8 cellular contexts compared by ENCODE assay signal in genomic region chr12:120539303-120539702, GRCh38. TPM values are rescaled to one million over a fixed set of nuclear protein-coding genes. Genes with fewer than 3 reads are reported as not detected.
DNase-seq lines count a peak whose midpoint lies in the region; ATAC-seq and TF ChIP-seq lines count a peak whose summit lies in the region.

No MANE protein-coding gene starts in this region.

- H3K4me1 Mint-ChIP-seq in T-helper 1 cell treated with Interleukin-12 subunit alpha and Interleukin-12 subunit beta and Interleukin-4 antibody, amounts not matched to agents 30 μg/mL and 1 μg/mL, for 36 hours (ENCODE audit: low read depth), result peaks cover 46% of the 10 kb centered on the region

- H3K27ac ChIP-seq in esophagus (ENCODE audit: low read depth in 2 of 2, low read length in 1 of 2) (peak overlapping the region; percentile 73 to 76), rectal smooth muscle tissue (ENCODE audit: low read depth, low read length) (peak overlapping the region; percentile 59)

- no peak for ATAC-seq in mucosa of descending colon
- no peak for ATAC-seq in GM21367 (IDR thresholded peaks at IDR 0.05; ENCODE audit: unreplicated experiment)

- H3K36me3 ChIP-seq in esophagus (ENCODE audit: control insufficient read depth in 2 of 2, insufficient read depth in 2 of 2, low read length in 1 of 2) (no peaks in the 10 kb centered on the region), rectal smooth muscle tissue (ENCODE audit: control insufficient read depth, insufficient read depth, low read length) (peaks cover 3% of the 10 kb centered on the region), mucosa of descending colon (ENCODE audit: low read depth) (no peaks in the 10 kb centered on the region)

- TF ChIP-seq CTCF in mucosa of descending colon (IDR thresholded peaks at IDR 0.05), result no peak

- H3K27me3 ChIP-seq in esophagus (ENCODE audit: control insufficient read depth in 1 of 2, insufficient read depth in 2 of 2, low read length in 2 of 2), result no peaks in the 10 kb centered on the region
- no peaks in the 10 kb centered on the region for H3K27me3 ChIP-seq in rectal smooth muscle tissue (ENCODE audit: control insufficient read depth, insufficient read depth, low read length)

- peak overlapping the region; percentile 84 for H3K27ac Mint-ChIP-seq in T-helper 1 cell treated with Interleukin-12 subunit alpha and Interleukin-12 subunit beta and Interleukin-4 antibody, amounts not matched to agents 30 μg/mL and 1 μg/mL, for 36 hours

- no peak overlapping the region for H3K4me3 ChIP-seq in esophagus (ENCODE audit: low read depth in 1 of 2, low read length in 2 of 2)
- H3K4me3 ChIP-seq in rectal smooth muscle tissue (ENCODE audit: low read length), result peak overlapping the region; percentile 30
- H3K4me3 ChIP-seq in mucosa of descending colon, result no peak overlapping the region

- DNase-seq in HCEC 1CT (peak; percentile 87), mucosa of descending colon (no peak), SIG-M5 treated with dmso at 0.1 percent for 504 hours (lab: John Stamatoyannopoulos, UW; ENCODE audit: unreplicated experiment) (no peak), mesenteric fat pad (ENCODE audit: low spot score) (no peak)

- H3K9me3 Mint-ChIP-seq in T-helper 1 cell treated with Interleukin-12 subunit alpha and Interleukin-12 subunit beta and Interleukin-4 antibody, amounts not matched to agents 30 μg/mL and 1 μg/mL, for 36 hours, result no peaks in the 10 kb centered on the region

- no peaks in the 10 kb centered on the region for H3K9me3 ChIP-seq in esophagus (ENCODE audit: control insufficient read depth in 2 of 2, insufficient read depth in 1 of 2, low read depth in 1 of 2, low read length in 1 of 2)
- no peaks in the 10 kb centered on the region for H3K9me3 ChIP-seq in mucosa of descending colon

- peaks cover 3 to 5% of the 10 kb centered on the region in 2 donors for H3K4me1 ChIP-seq in esophagus (ENCODE audit: control insufficient read depth in 2 of 2, insufficient read depth in 2 of 2, low read length in 1 of 2)
- H3K4me1 ChIP-seq in rectal smooth muscle tissue (ENCODE audit: control insufficient read depth, insufficient read depth, low read length), result peaks cover 41% of the 10 kb centered on the region
- peaks cover 67% of the 10 kb centered on the region for H3K4me1 ChIP-seq in mucosa of descending colon (ENCODE audit: low read depth)

- peaks cover 24% of the 10 kb centered on the region for H3K36me3 Mint-ChIP-seq in T-helper 1 cell treated with Interleukin-12 subunit alpha and Interleukin-12 subunit beta and Interleukin-4 antibody, amounts not matched to agents 30 μg/mL and 1 μg/mL, for 36 hours (ENCODE audit: low read depth)

- intact Hi-C loops in mucosa of descending colon (cut with DNase I, micrococcal nuclease), result loop anchor here in 1 of 2 donors (5.0 kb wide), 1 partner anchor 42 kb away; the partner anchor contains the start of gene DYNLL1

- WGBS in esophagus, 2 donors, result 27 to 46% methylated on average over 1 of the region's 1 CpG

- no peak overlapping the region for H3K4me3 Mint-ChIP-seq in T-helper 1 cell treated with Interleukin-12 subunit alpha and Interleukin-12 subunit beta and Interleukin-4 antibody, amounts not matched to agents 30 μg/mL and 1 μg/mL, for 36 hours

- H3K27me3 Mint-ChIP-seq in T-helper 1 cell treated with Interleukin-12 subunit alpha and Interleukin-12 subunit beta and Interleukin-4 antibody, amounts not matched to agents 30 μg/mL and 1 μg/mL, for 36 hours (ENCODE audit: low read depth), result no peaks in the 10 kb centered on the region

- H3K9ac ChIP-seq in rectal smooth muscle tissue (ENCODE audit: low read length), result no peak overlapping the region

RNA-seq across cellular contexts. Expression of gene RNF10, which starts 5.1 kb away (rescaled TPM):
- polyA plus RNA-seq in esophagus, result 100 to 1,000 TPM; 110 to 288 TPM
- 100 to 1,000 TPM; 158 to 300 (median 237) TPM for total RNA-seq in mucosa of descending colon
- 224 TPM for total RNA-seq in mesenteric fat pad

RNA-seq across cellular contexts. Expression of gene COQ5, which starts 10.3 kb away (rescaled TPM):
- 10 to 100 TPM; 18.6 to 19.5 TPM for polyA plus RNA-seq in esophagus
- 10 to 100 TPM; 22.8 to 30.0 (median 29.5) TPM for total RNA-seq in mucosa of descending colon
- total RNA-seq in mesenteric fat pad, result 23.3 TPM

RNA-seq across cellular contexts. Expression of gene POP5, which starts 41.9 kb away (rescaled TPM):
- polyA plus RNA-seq in esophagus, result 10 to 100 TPM; 35.8 to 38.8 TPM
- total RNA-seq in mucosa of descending colon (10 to 100 TPM; 29.5 to 44.3 (median 37.7) TPM), mesenteric fat pad (33.8 TPM)

RNA-seq across cellular contexts. Expression of gene DYNLL1, which starts 43.4 kb away (rescaled TPM):
- 1,000 to 10,000 TPM; 1,023 to 1,071 TPM for polyA plus RNA-seq in esophagus
- total RNA-seq in mucosa of descending colon (100 to 1,000 TPM; 309 to 343 (median 309) TPM), mesenteric fat pad (142 TPM)
